12 cellular contexts compared by ENCODE assay signal in genomic region chr3:11559816-11560633, GRCh38.
DNase-seq lines count a peak whose midpoint lies in the region; ATAC-seq and TF ChIP-seq lines count a peak whose summit lies in the region.
"Had no signal": no experiment of that assay in that cellular context is flagged by ENCODE, and none has a peak within 500 bp of the region (broad histone marks: within the 10 kb centered on the region; RNA-seq: fewer than 3 reads in every experiment).

No MANE protein-coding gene starts in this region.

- H3K9ac ChIP-seq in neural progenitor cell (no peak overlapping the region), mesendoderm (ENCODE audit: low read length) (no peak overlapping the region)

- no peaks in the 10 kb centered on the region for H3K27me3 ChIP-seq in WERI-Rb-1 (ENCODE audit: insufficient read depth, low read depth, severe bottlenecking)
- no peaks in the 10 kb centered on the region for H3K27me3 ChIP-seq in neural progenitor cell
- no peaks in the 10 kb centered on the region for H3K27me3 ChIP-seq in mesendoderm (ENCODE audit: insufficient read depth, low read length, poor library complexity)
- H3K27me3 ChIP-seq: SJSA1 had no signal

- H3K4ac ChIP-seq in mesendoderm (ENCODE audit: low read depth, low read length), result no peak overlapping the region

- H3K4me1 Mint-ChIP-seq in CD14-positive monocyte (peaks cover 1% of the 10 kb centered on the region), glutamatergic neuron (ENCODE audit: low read depth, unreplicated experiment) (peaks cover 64% of the 10 kb centered on the region), neural progenitor cell (peaks cover 63% of the 10 kb centered on the region)

- H3K9me3 ChIP-seq in WERI-Rb-1 (ENCODE audit: severe bottlenecking) (no peaks in the 10 kb centered on the region), neural progenitor cell (ENCODE audit: low read depth) (no peaks in the 10 kb centered on the region)
- H3K9me3 ChIP-seq: SJSA1 had no signal

- peaks cover 87% of the 10 kb centered on the region for H4K20me1 ChIP-seq in neural progenitor cell (ENCODE audit: low read depth)

- no peak overlapping the region for H4K5ac ChIP-seq in mesendoderm (ENCODE audit: low read length)

- no CpG with 5 or more reads among the region's 15 CpGs for WGBS in mesendoderm (ENCODE audit: extremely low coverage, insufficient coverage, low lambda C conversion rate)

- H3F3A ChIP-seq in neural progenitor cell (ENCODE audit: low read depth), result no peaks in the 10 kb centered on the region

- no peak overlapping the region for H2AK5ac ChIP-seq in mesendoderm (ENCODE audit: low read length)

- no peak overlapping the region for H3K18ac ChIP-seq in mesendoderm (ENCODE audit: low read length)

- no peak overlapping the region for H4K8ac ChIP-seq in mesendoderm (ENCODE audit: low read depth, low read length)

- H3K56ac ChIP-seq in mesendoderm (ENCODE audit: low read length), result no peak overlapping the region

- DNase-seq in CD14-positive monocyte (ENCODE audit: low spot score) (no peak), WERI-Rb-1 (no peak), glutamatergic neuron (no peak), neural progenitor cell (ENCODE audit: low spot score) (no peak), mesendoderm (no peak)
- DNase-seq in effector CD8-positive, alpha-beta T cell (lab: John Stamatoyannopoulos, UW), result no peak
- DNase-seq: activated CD4-positive, alpha-beta T cell treated with anti-CD3 and anti-CD28 coated beads, Interleukin-2, amount 50 U/mL, for 1 hour; kidney glomerular epithelial cell; retina had no signal

- H3K27ac ChIP-seq in WERI-Rb-1 (peak overlapping the region; percentile 77), neural progenitor cell (no peak overlapping the region), mesendoderm (ENCODE audit: low read depth, low read length) (no peak overlapping the region)
- H3K27ac ChIP-seq: SJSA1 had no signal

- intact Hi-C loops in CD14-positive monocyte (cut with micrococcal nuclease), result no loop called here

- no peak for TF ChIP-seq CTCF in CD14-positive monocyte (IDR thresholded peaks at IDR 0.05)
- TF ChIP-seq CTCF in WERI-Rb-1 (IDR thresholded peaks at IDR 0.05; ENCODE audit: low read depth, low read length), result no peak
- no peak for TF ChIP-seq CTCF in glutamatergic neuron (IDR thresholded peaks at IDR 0.05; ENCODE audit: partially characterized antibody, unreplicated experiment)
- no peak for TF ChIP-seq CTCF in neural progenitor cell (IDR thresholded peaks at IDR 0.05)

- peak overlapping the region in 5 of 7 donors; percentile 19 to 77 (median 37) for H3K27ac Mint-ChIP-seq in CD14-positive monocyte
- H3K27ac Mint-ChIP-seq in glutamatergic neuron (ENCODE audit: unreplicated experiment), result peak overlapping the region; percentile 75
- H3K27ac Mint-ChIP-seq in neural progenitor cell, result peak overlapping the region; percentile 95

- ATAC-seq in GM21529 (IDR thresholded peaks at IDR 0.05; ENCODE audit: unreplicated experiment) (no peak), HG03280 (IDR thresholded peaks at IDR 0.05; ENCODE audit: unreplicated experiment) (no peak)

- H3K27me3 Mint-ChIP-seq in CD14-positive monocyte (ENCODE audit: low read depth in 3 of 3) (no peaks in the 10 kb centered on the region), glutamatergic neuron (ENCODE audit: unreplicated experiment) (peaks cover 12% of the 10 kb centered on the region), neural progenitor cell (ENCODE audit: insufficient read depth, low read depth) (peaks cover 8% of the 10 kb centered on the region)

- H3K4me3 Mint-ChIP-seq in CD14-positive monocyte (no peak overlapping the region), glutamatergic neuron (ENCODE audit: unreplicated experiment) (no peak overlapping the region), neural progenitor cell (no peak overlapping the region)

- no peaks in the 10 kb centered on the region for H3K9me3 Mint-ChIP-seq in CD14-positive monocyte
- peaks cover 15% of the 10 kb centered on the region for H3K9me3 Mint-ChIP-seq in glutamatergic neuron (ENCODE audit: unreplicated experiment)
- no peaks in the 10 kb centered on the region for H3K9me3 Mint-ChIP-seq in neural progenitor cell

- no peak overlapping the region for H2BK120ac ChIP-seq in mesendoderm (ENCODE audit: low read depth, low read length)

- H3K79me2 ChIP-seq in neural progenitor cell (ENCODE audit: low read depth) (peaks cover 32% of the 10 kb centered on the region), mesendoderm (ENCODE audit: control insufficient read depth, insufficient read depth, low read length) (no peaks in the 10 kb centered on the region)

- H3K23ac ChIP-seq in mesendoderm (ENCODE audit: low read length), result no peak overlapping the region

- H3K4me3 ChIP-seq in WERI-Rb-1 (ENCODE audit: low read depth, low read length) (no peak overlapping the region), neural progenitor cell (no peak overlapping the region), mesendoderm (ENCODE audit: low read length) (no peak overlapping the region)
- H3K4me3 ChIP-seq: SJSA1 had no signal

- no peak overlapping the region for H2BK15ac ChIP-seq in mesendoderm (replicated peaks; ENCODE audit: low read depth)

- H2AFZ ChIP-seq in neural progenitor cell (replicated peaks), result no peak overlapping the region

- H3K36me3 Mint-ChIP-seq in CD14-positive monocyte (peaks cover 51 to 84% of the 10 kb centered on the region in 2 donors), glutamatergic neuron (ENCODE audit: unreplicated experiment) (peaks cover 4% of the 10 kb centered on the region), neural progenitor cell (peaks cover 43% of the 10 kb centered on the region)

- H3K36me3 ChIP-seq in WERI-Rb-1, result peaks cover 84% of the 10 kb centered on the region
- H3K36me3 ChIP-seq in neural progenitor cell, result no peaks in the 10 kb centered on the region
- H3K36me3 ChIP-seq in mesendoderm (ENCODE audit: control insufficient read depth, insufficient read depth, low read length), result peaks cover 2% of the 10 kb centered on the region

- no peak overlapping the region for H2BK5ac ChIP-seq in mesendoderm (ENCODE audit: low read length)

- H3K4me2 ChIP-seq in neural progenitor cell (no peak overlapping the region), mesendoderm (ENCODE audit: low read length) (no peak overlapping the region)

- H3K4me1 ChIP-seq in neural progenitor cell (peaks cover 3% of the 10 kb centered on the region), mesendoderm (ENCODE audit: control insufficient read depth, low read depth, low read length) (no peaks in the 10 kb centered on the region)

- H3K79me1 ChIP-seq in mesendoderm (ENCODE audit: low read length), result peaks cover 5% of the 10 kb centered on the region

Comparison
In these comparisons a context has a peak if more than half of its experiments do, and no peak if none do; other contexts are left out.
1. H3K27ac Mint-ChIP-seq: peak in every context shown above with its lines; median percentile 95 in neural progenitor cell; 75 in glutamatergic neuron; 37 in CD14-positive monocyte.